In the genomic region with DNA sequence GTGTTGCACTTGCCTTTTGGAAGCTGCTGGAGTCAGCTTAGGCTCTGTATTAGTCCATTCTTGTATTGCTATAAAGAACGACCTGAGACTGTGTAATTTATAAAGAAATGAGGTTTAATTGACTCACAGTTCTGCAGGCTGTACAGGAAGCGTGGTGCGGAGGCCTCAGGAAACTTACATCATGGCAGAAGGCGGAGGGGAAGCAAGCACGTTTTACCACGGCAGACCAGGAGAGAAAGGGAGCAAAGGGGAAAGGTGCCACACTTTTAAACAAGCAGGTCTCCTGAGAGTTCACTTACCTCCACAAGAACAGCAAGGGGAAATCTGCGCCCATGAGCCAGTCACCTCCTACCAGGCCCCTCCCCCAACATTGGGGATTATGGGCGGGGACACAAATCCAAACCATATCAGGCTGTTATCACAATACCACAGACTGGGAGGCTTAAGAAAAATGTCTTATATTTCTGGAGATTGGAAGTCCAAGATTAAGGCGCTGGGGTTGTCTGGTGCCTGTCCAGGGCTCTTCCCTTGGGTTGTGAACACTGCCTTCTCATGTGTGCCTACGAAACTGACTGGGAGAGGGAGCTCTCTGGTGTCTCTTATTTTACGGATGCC, we compare ENCODE assay signal across 18 cellular contexts. TPM values are rescaled to one million over a fixed set of nuclear protein-coding genes. Genes with fewer than 3 reads are reported as not detected.
DNase-seq lines count a peak whose midpoint lies in the region; ATAC-seq and TF ChIP-seq lines count a peak whose summit lies in the region.
"Had no signal": no experiment of that assay in that cellular context is flagged by ENCODE, and none has a peak within 500 bp of the region (broad histone marks: within the 10 kb centered on the region; RNA-seq: fewer than 3 reads in every experiment).

No MANE protein-coding gene starts in this region.

- H3K36me3 ChIP-seq in naive thymus-derived CD4-positive, alpha-beta T cell (ENCODE audit: control insufficient read depth in 2 of 3, insufficient read depth in 3 of 3, low read length in 3 of 3), result peaks cover 0 to 8% (median 0%) of the 10 kb centered on the region in 3 experiments

- POLR2A ChIA-PET in naive thymus-derived CD4-positive, alpha-beta T cell (lab: Charles Lee), result interaction anchor here (3.0 kb wide), 1 partner anchor 28 kb away, joined by 15 read pairs; a partner anchor contains a TSS

- no peaks in the 10 kb centered on the region for H3K27me3 ChIP-seq in HL-60 (ENCODE audit: insufficient read depth, poor library complexity, severe bottlenecking)
- H3K27me3 ChIP-seq in naive thymus-derived CD4-positive, alpha-beta T cell (ENCODE audit: control insufficient read depth in 2 of 2, insufficient read depth in 2 of 2, low read length in 2 of 2), result no peaks in the 10 kb centered on the region
- H3K27me3 ChIP-seq: upper lobe of right lung had no signal

- DNase-seq in activated T-cell treated with anti-CD3 and anti-CD28 coated beads, Interleukin-2, amount 50 U/mL, for 48 hours, result peak; percentile 50 to 63
- DNase-seq in activated T-cell treated with anti-CD3 and anti-CD28 coated beads, Interleukin-2, amount 50 U/mL, for 4 hours, result no peak
- DNase-seq in HL-60 (ENCODE audit: low read depth in 1 of 2, low spot score in 1 of 2), result peak; percentile 26 to 66
- peak; percentile 48 for DNase-seq in UCSD-AML1 (lab: John Stamatoyannopoulos, UW; ENCODE audit: unreplicated experiment)
- no peak for DNase-seq in naive thymus-derived CD4-positive, alpha-beta T cell
- no peak for DNase-seq in SIG-M5 (lab: John Stamatoyannopoulos, UW)
- no peak for DNase-seq in T1000 (lab: John Stamatoyannopoulos, UW)
- DNase-seq in hypothalamus (lab: John Stamatoyannopoulos, UW), result no peak
- DNase-seq: amniotic stem cell; DMS153; GM23248; naive thymus-derived CD8-positive, alpha-beta T cell; NCI-H1048; NCI-H2107; NCI-H748 treated with DMSO at 0.1 percent for 48 hours; upper lobe of right lung had no signal

- peaks cover 36% of the 10 kb centered on the region for H3K4me1 Mint-ChIP-seq in activated T-cell treated with anti-CD3 and anti-CD28 coated beads, Interleukin-2, amount 50 U/mL, for 4 hours (ENCODE audit: low read depth)
- peaks cover 0 to 33% (median 18%) of the 10 kb centered on the region in 7 donors for H3K4me1 Mint-ChIP-seq in naive thymus-derived CD4-positive, alpha-beta T cell

- no peaks in the 10 kb centered on the region for H3K9me3 ChIP-seq in naive thymus-derived CD4-positive, alpha-beta T cell (ENCODE audit: control insufficient read depth in 2 of 3, low read length in 3 of 3)
- H3K9me3 ChIP-seq: upper lobe of right lung had no signal

- H3K4me3 ChIP-seq in HL-60 (replicated peaks; ENCODE audit: insufficient read depth, low read length), result no peak overlapping the region
- H3K4me3 ChIP-seq in naive thymus-derived CD4-positive, alpha-beta T cell (ENCODE audit: low read length), result no peak overlapping the region
- H3K4me3 ChIP-seq: GM23248, lung, upper lobe of right lung had no signal

- no peak for ATAC-seq in activated T-cell treated with anti-CD3 and anti-CD28 coated beads, Interleukin-2, amount 50 U/mL, for 4 hours
- no peak for ATAC-seq in naive thymus-derived CD4-positive, alpha-beta T cell
- ATAC-seq: naive thymus-derived CD8-positive, alpha-beta T cell; upper lobe of right lung had no signal

- H3K27ac ChIP-seq in HL-60 (replicated peaks), result peak overlapping the region; percentile 56
- no peak overlapping the region for H3K27ac ChIP-seq in naive thymus-derived CD4-positive, alpha-beta T cell (ENCODE audit: low read depth, low read length)
- H3K27ac ChIP-seq: GM23248, RWPE1, upper lobe of right lung had no signal

- H3K9me3 Mint-ChIP-seq in activated T-cell treated with anti-CD3 and anti-CD28 coated beads, Interleukin-2, amount 50 U/mL, for 4 hours, result no peaks in the 10 kb centered on the region
- H3K9me3 Mint-ChIP-seq in naive thymus-derived CD4-positive, alpha-beta T cell, result no peaks in the 10 kb centered on the region
- H3K9me3 Mint-ChIP-seq: naive thymus-derived CD8-positive, alpha-beta T cell had no signal

- CTCF ChIA-PET in naive thymus-derived CD4-positive, alpha-beta T cell (lab: Charles Lee), result interaction anchor here (0.5 to 1.3 kb wide), 3 partner anchors 25 to 153 kb away, joined by 3 to 4 read pairs (median 4); no protein-coding TSS in a partner anchor

- H3K4me1 ChIP-seq in naive thymus-derived CD4-positive, alpha-beta T cell (ENCODE audit: control insufficient read depth in 2 of 2, insufficient read depth in 2 of 2, low read length in 2 of 2), result peaks cover 4 to 6% of the 10 kb centered on the region in 2 donors

- H3K27ac Mint-ChIP-seq in naive thymus-derived CD4-positive, alpha-beta T cell, result peak overlapping the region in 5 of 9 donors; percentile 8 to 70 (median 37)

- TF ChIP-seq CTCF in HL-60 (IDR thresholded peaks at IDR 0.05; ENCODE audit: insufficient read depth, low read length), result no peak

- H3K36me3 Mint-ChIP-seq in activated T-cell treated with anti-CD3 and anti-CD28 coated beads, Interleukin-2, amount 50 U/mL, for 4 hours (ENCODE audit: insufficient read depth), result peaks cover under 1% of the 10 kb centered on the region
- H3K36me3 Mint-ChIP-seq in naive thymus-derived CD4-positive, alpha-beta T cell, result peaks cover 0 to 1% (median 0%) of the 10 kb centered on the region in 5 donors

- intact Hi-C loops in naive thymus-derived CD4-positive, alpha-beta T cell (cut with micrococcal nuclease), result loop anchor here (5.0 to 10.0 kb wide), 4 partner anchors 132 to 1293 kb away; a partner anchor contains a TSS

- no peak overlapping the region for H3K4me3 Mint-ChIP-seq in activated T-cell treated with anti-CD3 and anti-CD28 coated beads, Interleukin-2, amount 50 U/mL, for 4 hours
- H3K4me3 Mint-ChIP-seq in naive thymus-derived CD4-positive, alpha-beta T cell, result peak overlapping the region in 2 of 10 donors; percentile 37 to 45

- H3K27me3 Mint-ChIP-seq in activated T-cell treated with anti-CD3 and anti-CD28 coated beads, Interleukin-2, amount 50 U/mL, for 4 hours (ENCODE audit: low read depth), result no peaks in the 10 kb centered on the region
- no peaks in the 10 kb centered on the region for H3K27me3 Mint-ChIP-seq in naive thymus-derived CD4-positive, alpha-beta T cell
- H3K27me3 Mint-ChIP-seq: naive thymus-derived CD8-positive, alpha-beta T cell had no signal

RNA-seq across cellular contexts. Expression of a gene that starts 3.6 kb away (rescaled TPM):
- 10 to 100 TPM; 13.9 to 22.5 (median 18.7) TPM for total RNA-seq in activated T-cell treated with anti-CD3 and anti-CD28 coated beads, Interleukin-2, amount 50 U/mL, for 4 hours
- total RNA-seq in naive thymus-derived CD4-positive, alpha-beta T cell, result 10 to 100 TPM; 32.5 to 49.8 (median 41.1) TPM
- 1 to 10 TPM; 3.5 to 5.3 TPM for polyA plus RNA-seq in naive thymus-derived CD4-positive, alpha-beta T cell

RNA-seq across cellular contexts. Expression of a gene that starts 28.9 kb away (rescaled TPM):
- 10 to 100 TPM; 49.2 to 53.5 (median 51.8) TPM for total RNA-seq in activated T-cell treated with anti-CD3 and anti-CD28 coated beads, Interleukin-2, amount 50 U/mL, for 4 hours
- total RNA-seq in naive thymus-derived CD4-positive, alpha-beta T cell, result 100 to 1,000 TPM in 1 of 5 experiments, 10 to 100 TPM in 4; 37.5 to 102 (median 65.4) TPM
- polyA plus RNA-seq in naive thymus-derived CD4-positive, alpha-beta T cell, result 10 to 100 TPM; 22.3 to 38.7 TPM

RNA-seq across cellular contexts. Expression of a gene that starts 44.2 kb away (rescaled TPM):
- 100 to 1,000 TPM in 1 of 3 donors, 10 to 100 TPM in 2; 89.5 to 110 (median 94.9) TPM for total RNA-seq in activated T-cell treated with anti-CD3 and anti-CD28 coated beads, Interleukin-2, amount 50 U/mL, for 4 hours
- 10 to 100 TPM; 12.0 to 65.7 (median 17.0) TPM for total RNA-seq in naive thymus-derived CD4-positive, alpha-beta T cell
- 10 to 100 TPM; 34.9 to 45.7 TPM for polyA plus RNA-seq in naive thymus-derived CD4-positive, alpha-beta T cell

RNA-seq across cellular contexts. Expression of a gene that starts 45.8 kb away (rescaled TPM):
- under 1 TPM in 2 of 3 donors, not detected in 1; 0.23 to 0.33 TPM for total RNA-seq in activated T-cell treated with anti-CD3 and anti-CD28 coated beads, Interleukin-2, amount 50 U/mL, for 4 hours
- total RNA-seq in naive thymus-derived CD4-positive, alpha-beta T cell, result under 1 TPM in 3 of 5 experiments, not detected in 2; 0.17 to 0.93 (median 0.37) TPM
- polyA plus RNA-seq in naive thymus-derived CD4-positive, alpha-beta T cell, result not detected
- total RNA-seq: GM23248; naive thymus-derived CD8-positive, alpha-beta T cell; upper lobe of right lung had no signal
- polyA plus RNA-seq: GM23248; lung; naive thymus-derived CD8-positive, alpha-beta T cell had no signal

Comparison
In these comparisons a context has a peak if more than half of its experiments do, and no peak if none do; other contexts are left out.
1. DNase-seq: peak in activated T-cell treated with anti-CD3 and anti-CD28 coated beads, Interleukin-2, amount 50 U/mL, for 48 hours (2 of 2), HL-60 (2 of 2) and UCSD-AML1 (single experiment); none in activated T-cell treated with anti-CD3 and anti-CD28 coated beads, Interleukin-2, amount 50 U/mL, for 4 hours (single experiment), naive thymus-derived CD4-positive, alpha-beta T cell (0 of 9), SIG-M5 (single experiment), T1000 (single experiment) and hypothalamus (0 of 51).